8 cellular contexts compared by ENCODE assay signal in the genomic region with DNA sequence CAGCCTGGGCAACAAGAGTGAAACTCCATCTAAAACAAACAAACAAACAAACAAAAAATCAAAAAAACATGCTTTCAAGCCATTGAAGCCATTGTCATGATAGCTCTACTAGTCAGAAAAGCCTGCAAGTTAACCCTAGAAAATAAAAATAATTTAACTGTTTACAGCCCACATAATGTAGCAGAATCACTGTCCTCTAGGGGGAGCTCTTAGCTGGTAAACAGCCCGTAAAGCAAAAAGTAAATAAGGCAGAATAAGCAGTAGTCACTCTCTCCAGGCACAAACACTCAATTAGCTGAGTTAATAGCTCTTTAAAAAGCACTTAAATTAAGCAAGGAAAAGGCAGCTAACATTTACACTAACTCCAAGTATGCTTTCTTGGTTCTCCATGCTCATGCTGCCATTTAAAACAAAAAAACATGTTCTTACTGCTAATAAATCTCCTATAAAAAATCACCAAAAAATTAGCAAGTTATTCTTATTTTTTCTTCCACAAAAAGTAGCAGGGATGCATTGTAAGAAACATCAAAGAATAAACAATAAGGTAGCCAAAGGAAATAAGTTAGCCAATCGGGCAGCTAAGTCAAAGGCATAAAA. TPM values are rescaled to one million over a fixed set of nuclear protein-coding genes. Genes with fewer than 3 reads are reported as not detected.
A peak's percentile ranks its signal among the peaks of the same experiment; 100 is the strongest.
DNase-seq lines count a peak whose midpoint lies in the region; ATAC-seq and TF ChIP-seq lines count a peak whose summit lies in the region.

No MANE protein-coding gene starts in this region.

- H3K4me3 ChIP-seq in Caco-2 (ENCODE audit: low read depth, low read length) (no peak overlapping the region), Peyer's patch (no peak overlapping the region), foreskin fibroblast (ENCODE audit: low read depth in 1 of 2, low read length in 2 of 2) (no peak overlapping the region)

- CTCF ChIA-PET in Caco-2 (lab: Charles Lee) = no interaction called here

- H3K36me3 ChIP-seq in Caco-2 (ENCODE audit: control insufficient read depth, insufficient read depth, low read length) (no peaks in the 10 kb centered on the region), Peyer's patch (no peaks in the 10 kb centered on the region)

- no peak overlapping the region for H3K27ac Mint-ChIP-seq in Caco-2 (ENCODE audit: unreplicated experiment)

- no peaks in the 10 kb centered on the region for H3K4me1 ChIP-seq in Caco-2
- H3K4me1 ChIP-seq in Peyer's patch = no peaks in the 10 kb centered on the region

- no peak overlapping the region for H3K27ac ChIP-seq in Peyer's patch

- intact Hi-C loops in Caco-2 (cut with micrococcal nuclease; ENCODE audit: unreplicated experiment) = no loop called here

- H3K4me1 Mint-ChIP-seq in Caco-2 (ENCODE audit: low read depth, unreplicated experiment) = no peaks in the 10 kb centered on the region

- peak in 1 of 2 experiments; percentile 23 for DNase-seq in Caco-2
- peak; percentile 75 for DNase-seq in HT-29 (ENCODE audit: low spot score)
- no peak for DNase-seq in Peyer's patch
- peak in 1 of 2 donors; percentile 20 for DNase-seq in foreskin fibroblast
- DNase-seq in stimulated activated CD4-positive, alpha-beta T cell treated with anti-CD3 and anti-CD28 coated beads, Interleukin-4, amount 100 ng/mL, for 24 hours = no peak
- no peak for DNase-seq in mucosa of gallbladder (ENCODE audit: low spot score)

- TF ChIP-seq POLR2A in Peyer's patch (IDR thresholded peaks at IDR 0.05) = no peak

- H3K4me3 Mint-ChIP-seq in Caco-2 (ENCODE audit: unreplicated experiment) = no peak overlapping the region

- no TSS peak for BruUV-seq in Caco-2 (replicated peaks; lab: Mats Ljungman, UMichigan)

- H3K9me3 Mint-ChIP-seq in Caco-2 (ENCODE audit: unreplicated experiment) = no peaks in the 10 kb centered on the region

- H3K27me3 Mint-ChIP-seq in Caco-2 (ENCODE audit: insufficient read depth, unreplicated experiment) = peaks cover 8% of the 10 kb centered on the region

- ATAC-seq in GM19452 (IDR thresholded peaks at IDR 0.05; ENCODE audit: unreplicated experiment) (no peak), HG03565 (IDR thresholded peaks at IDR 0.05; ENCODE audit: unreplicated experiment) (no peak)

- peaks cover 5% of the 10 kb centered on the region for H3K36me3 Mint-ChIP-seq in Caco-2 (ENCODE audit: insufficient read depth, unreplicated experiment)

- POLR2A ChIA-PET in Caco-2 (lab: Charles Lee) = no interaction called here

- TF ChIP-seq CTCF in Caco-2 (IDR thresholded peaks at IDR 0.05; ENCODE audit: insufficient read depth in 1 of 2, low read depth in 1 of 2, low read length in 1 of 2, severe bottlenecking in 1 of 2, unreplicated experiment in 1 of 2) = peak; percentile 45 to 60
- peak in 5 of 6 experiments; percentile 7 to 52 (median 46) for TF ChIP-seq CTCF in Peyer's patch (IDR thresholded peaks at IDR 0.05)
- TF ChIP-seq CTCF in foreskin fibroblast (IDR thresholded peaks at IDR 0.05; ENCODE audit: low read depth, low read length) = peak; percentile 57

- H3K27me3 ChIP-seq in Caco-2 (replicated peaks; ENCODE audit: control insufficient read depth, insufficient read depth, low read length) (no peaks in the 10 kb centered on the region; the same call in 1 of the 2 replicates), Peyer's patch (no peaks in the 10 kb centered on the region)

- H3K9me3 ChIP-seq in Caco-2 (no peaks in the 10 kb centered on the region), Peyer's patch (no peaks in the 10 kb centered on the region)

RNA-seq across cellular contexts. Expression of a gene that starts 11.3 kb away (rescaled TPM):
- not detected in 2 replicates for total RNA-seq in Caco-2 (2022)
- total RNA-seq in HT-29 (2014; rRNA removed; shearing (Covaris generic)) = not detected in 2 replicates
- total RNA-seq in Peyer's patch = 1 to 10 TPM in 2 of 4 donors, under 1 TPM in 1, not detected in 1; 0.53 to 2.8 (median 2.6) TPM
- total RNA-seq in mucosa of gallbladder = 16.4 TPM

RNA-seq across cellular contexts. Expression of a gene that starts 43.8 kb away (rescaled TPM):
- not detected in 2 replicates for total RNA-seq in Caco-2 (2022)
- total RNA-seq in HT-29 (2014; rRNA removed; shearing (Covaris generic)) = not detected in 2 replicates
- total RNA-seq in Peyer's patch = 10 to 100 TPM in 1 of 4 donors, 1 to 10 TPM in 3; 1.3 to 30.5 (median 3.5) TPM
- total RNA-seq in mucosa of gallbladder = 11.4 TPM

RNA-seq across cellular contexts. Expression of a gene that starts 50.1 kb away (rescaled TPM):
- total RNA-seq in Caco-2 (2022) (not detected in 2 replicates), Peyer's patch (not detected), mucosa of gallbladder (not detected)
- not detected in 2 replicates for total RNA-seq in HT-29 (2014; rRNA removed; shearing (Covaris generic))
